13 cellular contexts compared by ENCODE assay signal in genomic region chr11:57169732-57170313, GRCh38. TPM values are rescaled to one million over a fixed set of nuclear protein-coding genes. Genes with fewer than 3 reads are reported as not detected.
"Had no signal": no experiment of that assay in that cellular context is flagged by ENCODE, and none has a peak within 500 bp of the region (broad histone marks: within the 10 kb centered on the region; RNA-seq: fewer than 3 reads in every experiment).

No MANE protein-coding gene starts in this region.

RNA-seq across cellular contexts. Expression of gene LRRC55, which starts 11.9 kb away (rescaled TPM):
- total RNA-seq: activated B cell treated with CpG ODN at 0.5 μM for 24 hours; activated CD4-positive, alpha-beta memory T cell treated with anti-CD3 and anti-CD28 coated beads for 36 hours; activated CD4-positive, alpha-beta memory T cell treated with anti-CD3 and anti-CD28 coated beads, Interleukin-2, amount 10 ng/mL, durations not matched to agents 7 days and 5 days; activated CD4-positive, alpha-beta T cell treated with anti-CD3 and anti-CD28 coated beads for 36 hours; activated CD4-positive, alpha-beta T cell treated with anti-CD3 and anti-CD28 coated beads, Interleukin-2, amount 10 ng/mL, durations not matched to agents 24 days and 14 days; activated CD4-positive, alpha-beta T cell treated with anti-CD3 and anti-CD28 coated beads, Interleukin-2, amount 10 ng/mL, durations not matched to agents 7 days and 5 days; activated CD8-positive, alpha-beta memory T cell treated with anti-CD3 and anti-CD28 coated beads for 36 hours; activated CD8-positive, alpha-beta memory T cell treated with anti-CD3 and anti-CD28 coated beads, Interleukin-2, amount 10 ng/mL, durations not matched to agents 7 days and 5 days; activated CD8-positive, alpha-beta T cell treated with anti-CD3 and anti-CD28 coated beads for 36 hours; activated CD8-positive, alpha-beta T cell treated with anti-CD3 and anti-CD28 coated beads, Interleukin-2, amount 10 ng/mL, durations not matched to agents 7 days and 5 days; T-helper 1 cell treated with Interleukin-12 subunit alpha and Interleukin-12 subunit beta and Interleukin-4 antibody, amounts not matched to agents 30 ng/mL and 1 ng/mL, for 36 hours; T-helper 17 cell; T-helper 2 cell treated with Interferon-gamma antibody and Interleukin-4, amounts not matched to agents 100 ng/mL and 5 ng/mL, for 36 hours had no signal
